Comparison of ENCODE assay signal across 8 cellular contexts in genomic region chr3:4979401-4980228, GRCh38. TPM values are rescaled to one million over a fixed set of nuclear protein-coding genes. Genes with fewer than 3 reads are reported as not detected.
DNase-seq lines count a peak whose midpoint lies in the region; ATAC-seq and TF ChIP-seq lines count a peak whose summit lies in the region.

TSS of gene BHLHE40 (plus strand) at chr3:4979437. CDS start at chr3:4979719, 282 bp downstream.

- H3K9ac ChIP-seq in SK-N-MC (ENCODE audit: insufficient read length) = no peak within 1 kb of the TSS
- H3K9ac ChIP-seq in endocrine pancreas (ENCODE audit: control insufficient read depth, insufficient read depth, low read length) = peak within 1 kb of the TSS; percentile 93

- H3K9me3 ChIP-seq in SK-N-MC (ENCODE audit: low read depth, low read length) = no peaks in the 10 kb centered on the region
- H3K9me3 ChIP-seq in endocrine pancreas (ENCODE audit: control insufficient read depth, low read length) = no peaks in the 10 kb centered on the region

- H3K36me3 Mint-ChIP-seq in mesothelial cell of epicardium (peaks cover 6% of the 10 kb centered on the region), type B pancreatic cell (peaks cover 12% of the 10 kb centered on the region)

- peak; percentile 6 for ATAC-seq in HG02981 (IDR thresholded peaks at IDR 0.05; ENCODE audit: unreplicated experiment)
- ATAC-seq in GM18873 (IDR thresholded peaks at IDR 0.05; ENCODE audit: low FRiP score, unreplicated experiment) = no peak

- no peaks in the 10 kb centered on the region for H3K27me3 ChIP-seq in endocrine pancreas (ENCODE audit: control insufficient read depth, insufficient read depth, low read length)

- TF ChIP-seq CTCF in mesothelial cell of epicardium (IDR thresholded peaks at IDR 0.05; ENCODE audit: unreplicated experiment) = no peak
- TF ChIP-seq CTCF in type B pancreatic cell (conservative IDR thresholded peaks at IDR 0.05) = no peak

- H3K27ac ChIP-seq in SK-N-MC = no peak within 1 kb of the TSS

- H3K9me3 Mint-ChIP-seq in mesothelial cell of epicardium = no peaks in the 10 kb centered on the region
- H3K9me3 Mint-ChIP-seq in type B pancreatic cell = no peaks in the 10 kb centered on the region

- H3K27me3 Mint-ChIP-seq in mesothelial cell of epicardium (ENCODE audit: low read depth) (peaks cover 1% of the 10 kb centered on the region), type B pancreatic cell (peaks cover 41% of the 10 kb centered on the region)

- H3K4me3 ChIP-seq in SK-N-MC (peak within 1 kb of the TSS; percentile 74), endocrine pancreas (ENCODE audit: control insufficient read depth, insufficient read depth, low read length) (peak within 1 kb of the TSS; percentile 80)

- H3K4me1 Mint-ChIP-seq in mesothelial cell of epicardium = peaks cover 54% of the 10 kb centered on the region
- peaks cover 40% of the 10 kb centered on the region for H3K4me1 Mint-ChIP-seq in type B pancreatic cell (ENCODE audit: unreplicated experiment)

- H3K27ac Mint-ChIP-seq in mesothelial cell of epicardium = peak within 1 kb of the TSS; percentile 96
- H3K27ac Mint-ChIP-seq in type B pancreatic cell = peak within 1 kb of the TSS; percentile 90

- H3K36me3 ChIP-seq in SK-N-MC (ENCODE audit: insufficient read depth, low read length) (no peaks in the 10 kb centered on the region), endocrine pancreas (ENCODE audit: control insufficient read depth, insufficient read depth, low read length) (no peaks in the 10 kb centered on the region)

- peaks cover 8% of the 10 kb centered on the region for H3K4me1 ChIP-seq in endocrine pancreas (ENCODE audit: control insufficient read depth, insufficient read depth, low read length)

- DNase-seq in NCI-H82 (lab: John Stamatoyannopoulos, UW) (peak; percentile 53), NCI-H82 treated with DMSO at 0.1 percent for 48 hours (lab: John Stamatoyannopoulos, UW; ENCODE audit: unreplicated experiment) (no peak), SK-N-MC (ENCODE audit: low read depth, low spot score) (no peak), mesothelial cell of epicardium (ENCODE audit: low spot score in 2 of 2, unreplicated experiment in 2 of 2) (peak in 1 of 2 experiments; percentile 75), type B pancreatic cell (ENCODE audit: extremely low spot score, unreplicated experiment) (no peak)

- H3K4me3 Mint-ChIP-seq in mesothelial cell of epicardium = peak within 1 kb of the TSS; percentile 89
- H3K4me3 Mint-ChIP-seq in type B pancreatic cell = peak within 1 kb of the TSS; percentile 96

RNA-seq across cellular contexts. Expression of gene BHLHE40, which starts in this region (rescaled TPM):
- total RNA-seq in mesothelial cell of epicardium (31.9 to 37.6 TPM (median 35.4 TPM) in 3 replicates), type B pancreatic cell (ENCODE audit: low replicate concordance) (13.6 and 40.5 TPM in 2 replicates)
